Comparison of ENCODE assay signal across 1 cellular context in genomic region chr12:124906606-124907261, GRCh38.
A peak's percentile ranks its signal among the peaks of the same experiment; 100 is the strongest.
TF ChIP-seq lines count a peak whose summit lies in the region.

No MANE protein-coding gene starts in this region.

TF ChIP-seq in K562, 482 proteins besides CTCF, POLR2A, EP300 and RAD21 (continued from another document):
- TF ChIP-seq MNT (conservative IDR thresholded peaks at IDR 0.05) (peak in 1 of 2 experiments; percentile 21; a peak in 1 of 4 replicates), MLX (CRISPR knock-in tag; conservative IDR thresholded peaks at IDR 0.05) (no peak), FOXK1 (CRISPR knock-in tag; IDR thresholded peaks at IDR 0.05; ENCODE audit: borderline replicate concordance) (no peak)
